Comparison of ENCODE assay signal across 8 cellular contexts in the genomic region with DNA sequence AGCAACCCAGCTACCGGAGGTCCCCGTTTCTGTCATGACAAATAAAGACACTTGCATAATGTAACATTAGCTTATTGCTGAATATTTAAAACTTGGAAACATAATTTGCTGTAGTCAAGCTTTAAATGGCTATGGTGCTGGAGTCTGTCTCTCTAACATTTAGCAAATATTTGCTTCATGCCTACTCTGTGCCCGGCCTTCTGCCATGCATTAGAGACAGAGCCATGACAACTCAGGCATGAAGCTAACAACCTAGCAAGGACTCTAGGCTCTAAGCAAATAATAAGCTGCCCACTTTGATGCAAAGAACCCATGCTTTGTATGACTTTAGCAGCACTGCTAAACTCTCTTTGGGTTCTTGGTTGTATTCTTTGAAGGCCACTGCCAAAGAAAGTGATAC.
"Had no signal": no experiment of that assay in that cellular context is flagged by ENCODE, and none has a peak within 500 bp of the region (broad histone marks: within the 10 kb centered on the region; RNA-seq: fewer than 3 reads in every experiment).

No MANE protein-coding gene starts in this region.

- DNase-seq: H9, HCEC 1CT, IMR-90 had no signal

- FAIRE-seq: H1, H54, HTR-8/SVneo, K562 had no signal

- H3K27ac Mint-ChIP-seq: GM23338, H9 had no signal

- H3K4me3 Mint-ChIP-seq: GM23338, H9 had no signal
